Comparison of ENCODE assay signal across 11 cellular contexts in genomic region chr3:48565591-48566400, GRCh38. TPM values are rescaled to one million over a fixed set of nuclear protein-coding genes. Genes with fewer than 3 reads are reported as not detected.
DNase-seq lines count a peak whose midpoint lies in the region; ATAC-seq, FAIRE-seq and TF ChIP-seq lines count a peak whose summit lies in the region.
"Had no signal": no experiment of that assay in that cellular context is flagged by ENCODE, and none has a peak within 500 bp of the region (broad histone marks: within the 10 kb centered on the region; RNA-seq: fewer than 3 reads in every experiment).

No MANE protein-coding gene starts in this region.

- peak; percentile 97 for FAIRE-seq in urothelium cell line (lab: Jason Lieb, UNC)

- DNase-seq in natural killer cell treated with Interleukin-12 subunit alpha and Interleukin-12 subunit beta and Interleukin-15 and Interleukin-18, amount 100 ng/mL, for 72 hours (ENCODE audit: low spot score) = no peak
- no peak for DNase-seq in natural killer cell
- DNase-seq in SHP77 treated with DMSO at 0.1 percent for 48 hours (lab: John Stamatoyannopoulos, UW) = peak; percentile 28
- peak; percentile 43 for DNase-seq in epidermal melanocyte (ENCODE audit: insufficient read length, low spot score)
- peak; percentile 88 for DNase-seq in urothelium cell line (ENCODE audit: low spot score)
- no peak for DNase-seq in Ammon's horn (ENCODE audit: low spot score)
- DNase-seq: activated B cell treated with CpG ODN at 0.5 μM for 24 hours, DND-41 had no signal

- intact Hi-C loops in natural killer cell (cut with micrococcal nuclease) = loop anchor here (2.0 kb wide), 1 partner anchor 43 kb away; the partner anchor contains the start of gene UQCRC1

- H3K4me1 Mint-ChIP-seq in natural killer cell treated with Interleukin-12 subunit alpha and Interleukin-12 subunit beta and Interleukin-15 and Interleukin-18, amount 100 ng/mL, for 72 hours (ENCODE audit: low read depth in 2 of 2) = peaks cover 24 to 26% of the 10 kb centered on the region in 2 donors
- peaks cover 8 to 32% of the 10 kb centered on the region in 2 donors for H3K4me1 Mint-ChIP-seq in natural killer cell

- H3K27ac Mint-ChIP-seq in natural killer cell treated with Interleukin-12 subunit alpha and Interleukin-12 subunit beta and Interleukin-15 and Interleukin-18, amount 100 ng/mL, for 72 hours = peak overlapping the region; percentile 4 to 20
- peak overlapping the region in 1 of 2 donors; percentile 94 for H3K27ac Mint-ChIP-seq in natural killer cell
- H3K27ac Mint-ChIP-seq: activated B cell treated with CpG ODN at 0.5 μM for 24 hours had no signal

- H3K9me3 Mint-ChIP-seq in natural killer cell treated with Interleukin-12 subunit alpha and Interleukin-12 subunit beta and Interleukin-15 and Interleukin-18, amount 100 ng/mL, for 72 hours = no peaks in the 10 kb centered on the region
- H3K9me3 Mint-ChIP-seq in natural killer cell = no peaks in the 10 kb centered on the region
- H3K9me3 Mint-ChIP-seq: activated B cell treated with CpG ODN at 0.5 μM for 24 hours had no signal

- no peak overlapping the region for H3K4me3 Mint-ChIP-seq in natural killer cell treated with Interleukin-12 subunit alpha and Interleukin-12 subunit beta and Interleukin-15 and Interleukin-18, amount 100 ng/mL, for 72 hours
- no peak overlapping the region for H3K4me3 Mint-ChIP-seq in natural killer cell
- H3K4me3 Mint-ChIP-seq: activated B cell treated with CpG ODN at 0.5 μM for 24 hours had no signal

- H3K36me3 Mint-ChIP-seq in natural killer cell treated with Interleukin-12 subunit alpha and Interleukin-12 subunit beta and Interleukin-15 and Interleukin-18, amount 100 ng/mL, for 72 hours = no peaks in the 10 kb centered on the region
- H3K36me3 Mint-ChIP-seq in natural killer cell = no peaks in the 10 kb centered on the region

- ATAC-seq in natural killer cell treated with Interleukin-12 subunit alpha and Interleukin-12 subunit beta and Interleukin-15 and Interleukin-18, amount 100 ng/mL, for 72 hours = peak in 1 of 2 donors; percentile 48
- ATAC-seq in natural killer cell (no peak), HG02759 (IDR thresholded peaks at IDR 0.05; ENCODE audit: unreplicated experiment) (no peak), HG03039 (IDR thresholded peaks at IDR 0.05; ENCODE audit: unreplicated experiment) (no peak)

- no peaks in the 10 kb centered on the region for H3K27me3 Mint-ChIP-seq in natural killer cell treated with Interleukin-12 subunit alpha and Interleukin-12 subunit beta and Interleukin-15 and Interleukin-18, amount 100 ng/mL, for 72 hours
- no peaks in the 10 kb centered on the region for H3K27me3 Mint-ChIP-seq in natural killer cell (ENCODE audit: low read depth in 2 of 2)
- H3K27me3 Mint-ChIP-seq: activated B cell treated with CpG ODN at 0.5 μM for 24 hours had no signal

- no peak for TF ChIP-seq CTCF in natural killer cell (IDR thresholded peaks at IDR 0.05)

RNA-seq across cellular contexts. Expression of gene UCN2, which starts 2.2 kb away (rescaled TPM):
- total RNA-seq in natural killer cell treated with Interleukin-12 subunit alpha and Interleukin-12 subunit beta and Interleukin-15 and Interleukin-18, amount 100 ng/mL, for 72 hours = not detected
- total RNA-seq in natural killer cell = not detected
- total RNA-seq: activated B cell treated with CpG ODN at 0.5 μM for 24 hours had no signal

RNA-seq across cellular contexts. Expression of gene PFKFB4, which starts 9.2 kb away (rescaled TPM):
- 10 to 100 TPM; 11.1 to 27.4 TPM for total RNA-seq in natural killer cell treated with Interleukin-12 subunit alpha and Interleukin-12 subunit beta and Interleukin-15 and Interleukin-18, amount 100 ng/mL, for 72 hours
- 1 to 10 TPM; 2.4 to 4.3 (median 3.6) TPM for total RNA-seq in natural killer cell

RNA-seq across cellular contexts. Expression of gene COL7A1, which starts 29.3 kb away (rescaled TPM):
- 1 to 10 TPM; 1.5 to 1.8 TPM for total RNA-seq in natural killer cell treated with Interleukin-12 subunit alpha and Interleukin-12 subunit beta and Interleukin-15 and Interleukin-18, amount 100 ng/mL, for 72 hours
- 1 to 10 TPM in 2 of 3 donors, under 1 TPM in 1; 0.54 to 1.7 (median 1.4) TPM for total RNA-seq in natural killer cell

RNA-seq across cellular contexts. Expression of gene UQCRC1, which starts 43.6 kb away (rescaled TPM):
- 100 to 1,000 TPM; 171 to 211 TPM for total RNA-seq in natural killer cell treated with Interleukin-12 subunit alpha and Interleukin-12 subunit beta and Interleukin-15 and Interleukin-18, amount 100 ng/mL, for 72 hours
- 100 to 1,000 TPM; 117 to 139 (median 124) TPM for total RNA-seq in natural killer cell

RNA-seq across cellular contexts. Expression of gene TMEM89, which starts 55.8 kb away (rescaled TPM):
- not detected for total RNA-seq in natural killer cell treated with Interleukin-12 subunit alpha and Interleukin-12 subunit beta and Interleukin-15 and Interleukin-18, amount 100 ng/mL, for 72 hours
- total RNA-seq in natural killer cell = not detected
- total RNA-seq: activated B cell treated with CpG ODN at 0.5 μM for 24 hours, epithelial cell of proximal tubule had no signal

Comparison
In these comparisons a context has a peak if more than half of its experiments do, and no peak if none do; other contexts are left out.
1. DNase-seq: peak in SHP77 treated with DMSO at 0.1 percent for 48 hours (single experiment), epidermal melanocyte (single experiment) and urothelium cell line (single experiment); none in natural killer cell treated with Interleukin-12 subunit alpha and Interleukin-12 subunit beta and Interleukin-15 and Interleukin-18, amount 100 ng/mL, for 72 hours (single experiment), natural killer cell (single experiment) and Ammon's horn (single experiment).